Comparison of ENCODE assay signal across 1 cellular context in the genomic region with DNA sequence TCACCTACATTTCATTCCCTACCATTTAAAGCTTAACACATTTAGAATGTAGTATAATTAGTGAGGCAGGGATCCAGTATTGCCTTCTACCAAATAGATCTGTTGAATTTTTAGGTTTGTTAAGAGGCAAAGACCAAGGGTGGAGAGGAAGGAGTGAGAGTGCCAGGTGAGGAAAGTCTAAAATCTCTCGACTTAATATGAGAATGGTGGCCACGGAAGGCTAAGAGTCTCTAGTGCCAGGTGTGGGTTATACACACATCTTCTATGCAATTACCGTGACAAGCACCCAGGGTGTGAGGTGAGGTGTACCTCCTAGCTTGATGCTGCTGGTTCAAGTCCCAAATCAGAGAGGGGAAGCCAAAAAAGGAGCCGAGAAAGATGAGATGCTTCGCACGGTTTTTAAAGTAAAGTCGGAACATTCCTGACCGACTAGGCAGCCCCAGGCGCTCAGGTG.
TF ChIP-seq lines count a peak whose summit lies in the region.

No MANE protein-coding gene starts in this region.

TF ChIP-seq in GM23338, 12 proteins besides CTCF, POLR2A, EP300 and RAD21 (continued from another document):
- TF ChIP-seq, protein P1, sequence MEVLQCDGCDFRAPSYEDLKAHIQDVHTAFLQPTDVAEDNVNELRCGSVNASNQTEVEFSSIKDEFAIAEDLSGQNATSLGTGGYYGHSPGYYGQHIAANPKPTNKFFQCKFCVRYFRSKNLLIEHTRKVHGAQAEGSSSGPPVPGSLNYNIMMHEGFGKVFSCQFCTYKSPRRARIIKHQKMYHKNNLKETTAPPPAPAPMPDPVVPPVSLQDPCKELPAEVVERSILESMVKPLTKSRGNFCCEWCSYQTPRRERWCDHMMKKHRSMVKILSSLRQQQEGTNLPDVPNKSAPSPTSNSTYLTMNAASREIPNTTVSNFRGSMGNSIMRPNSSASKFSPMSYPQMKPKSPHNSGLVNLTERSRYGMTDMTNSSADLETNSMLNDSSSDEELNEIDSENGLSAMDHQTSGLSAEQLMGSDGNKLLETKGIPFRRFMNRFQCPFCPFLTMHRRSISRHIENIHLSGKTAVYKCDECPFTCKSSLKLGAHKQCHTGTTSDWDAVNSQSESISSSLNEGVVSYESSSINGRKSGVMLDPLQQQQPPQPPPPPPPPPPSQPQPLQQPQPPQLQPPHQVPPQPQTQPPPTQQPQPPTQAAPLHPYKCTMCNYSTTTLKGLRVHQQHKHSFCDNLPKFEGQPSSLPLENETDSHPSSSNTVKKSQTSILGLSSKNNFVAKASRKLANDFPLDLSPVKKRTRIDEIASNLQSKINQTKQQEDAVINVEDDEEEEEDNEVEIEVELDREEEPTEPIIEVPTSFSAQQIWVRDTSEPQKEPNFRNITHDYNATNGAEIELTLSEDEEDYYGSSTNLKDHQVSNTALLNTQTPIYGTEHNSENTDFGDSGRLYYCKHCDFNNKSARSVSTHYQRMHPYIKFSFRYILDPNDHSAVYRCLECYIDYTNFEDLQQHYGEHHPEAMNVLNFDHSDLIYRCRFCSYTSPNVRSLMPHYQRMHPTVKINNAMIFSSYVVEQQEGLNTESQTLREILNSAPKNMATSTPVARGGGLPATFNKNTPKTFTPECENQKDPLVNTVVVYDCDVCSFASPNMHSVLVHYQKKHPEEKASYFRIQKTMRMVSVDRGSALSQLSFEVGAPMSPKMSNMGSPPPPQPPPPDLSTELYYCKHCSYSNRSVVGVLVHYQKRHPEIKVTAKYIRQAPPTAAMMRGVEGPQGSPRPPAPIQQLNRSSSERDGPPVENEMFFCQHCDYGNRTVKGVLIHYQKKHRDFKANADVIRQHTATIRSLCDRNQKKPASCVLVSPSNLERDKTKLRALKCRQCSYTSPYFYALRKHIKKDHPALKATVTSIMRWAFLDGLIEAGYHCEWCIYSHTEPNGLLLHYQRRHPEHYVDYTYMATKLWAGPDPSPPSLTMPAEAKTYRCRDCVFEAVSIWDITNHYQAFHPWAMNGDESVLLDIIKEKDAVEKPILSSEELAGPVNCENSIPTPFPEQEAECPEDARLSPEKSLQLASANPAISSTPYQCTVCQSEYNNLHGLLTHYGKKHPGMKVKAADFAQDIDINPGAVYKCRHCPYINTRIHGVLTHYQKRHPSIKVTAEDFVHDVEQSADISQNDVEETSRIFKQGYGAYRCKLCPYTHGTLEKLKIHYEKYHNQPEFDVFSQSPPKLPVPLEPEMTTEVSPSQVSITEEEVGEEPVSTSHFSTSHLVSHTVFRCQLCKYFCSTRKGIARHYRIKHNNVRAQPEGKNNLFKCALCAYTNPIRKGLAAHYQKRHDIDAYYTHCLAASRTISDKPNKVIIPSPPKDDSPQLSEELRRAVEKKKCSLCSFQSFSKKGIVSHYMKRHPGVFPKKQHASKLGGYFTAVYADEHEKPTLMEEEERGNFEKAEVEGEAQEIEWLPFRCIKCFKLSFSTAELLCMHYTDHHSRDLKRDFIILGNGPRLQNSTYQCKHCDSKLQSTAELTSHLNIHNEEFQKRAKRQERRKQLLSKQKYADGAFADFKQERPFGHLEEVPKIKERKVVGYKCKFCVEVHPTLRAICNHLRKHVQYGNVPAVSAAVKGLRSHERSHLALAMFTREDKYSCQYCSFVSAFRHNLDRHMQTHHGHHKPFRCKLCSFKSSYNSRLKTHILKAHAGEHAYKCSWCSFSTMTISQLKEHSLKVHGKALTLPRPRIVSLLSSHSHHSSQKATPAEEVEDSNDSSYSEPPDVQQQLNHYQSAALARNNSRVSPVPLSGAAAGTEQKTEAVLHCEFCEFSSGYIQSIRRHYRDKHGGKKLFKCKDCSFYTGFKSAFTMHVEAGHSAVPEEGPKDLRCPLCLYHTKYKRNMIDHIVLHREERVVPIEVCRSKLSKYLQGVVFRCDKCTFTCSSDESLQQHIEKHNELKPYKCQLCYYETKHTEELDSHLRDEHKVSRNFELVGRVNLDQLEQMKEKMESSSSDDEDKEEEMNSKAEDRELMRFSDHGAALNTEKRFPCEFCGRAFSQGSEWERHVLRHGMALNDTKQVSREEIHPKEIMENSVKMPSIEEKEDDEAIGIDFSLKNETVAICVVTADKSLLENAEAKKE (CRISPR knock-in tag; IDR thresholded peaks at IDR 0.05) = no peak
- no peak for TF ChIP-seq EZH2 (IDR thresholded peaks at IDR 0.05; ENCODE audit: low read depth, unreplicated experiment)
- no peak for TF ChIP-seq ZNF114 (CRISPR knock-in tag; IDR thresholded peaks at IDR 0.05)
- TF ChIP-seq POLR2AphosphoS5 (IDR thresholded peaks at IDR 0.05; ENCODE audit: low read depth) = no peak
- TF ChIP-seq ZNF331 (CRISPR knock-in tag; IDR thresholded peaks at IDR 0.05; ENCODE audit: low read depth) = no peak
- TF ChIP-seq, protein P2, sequence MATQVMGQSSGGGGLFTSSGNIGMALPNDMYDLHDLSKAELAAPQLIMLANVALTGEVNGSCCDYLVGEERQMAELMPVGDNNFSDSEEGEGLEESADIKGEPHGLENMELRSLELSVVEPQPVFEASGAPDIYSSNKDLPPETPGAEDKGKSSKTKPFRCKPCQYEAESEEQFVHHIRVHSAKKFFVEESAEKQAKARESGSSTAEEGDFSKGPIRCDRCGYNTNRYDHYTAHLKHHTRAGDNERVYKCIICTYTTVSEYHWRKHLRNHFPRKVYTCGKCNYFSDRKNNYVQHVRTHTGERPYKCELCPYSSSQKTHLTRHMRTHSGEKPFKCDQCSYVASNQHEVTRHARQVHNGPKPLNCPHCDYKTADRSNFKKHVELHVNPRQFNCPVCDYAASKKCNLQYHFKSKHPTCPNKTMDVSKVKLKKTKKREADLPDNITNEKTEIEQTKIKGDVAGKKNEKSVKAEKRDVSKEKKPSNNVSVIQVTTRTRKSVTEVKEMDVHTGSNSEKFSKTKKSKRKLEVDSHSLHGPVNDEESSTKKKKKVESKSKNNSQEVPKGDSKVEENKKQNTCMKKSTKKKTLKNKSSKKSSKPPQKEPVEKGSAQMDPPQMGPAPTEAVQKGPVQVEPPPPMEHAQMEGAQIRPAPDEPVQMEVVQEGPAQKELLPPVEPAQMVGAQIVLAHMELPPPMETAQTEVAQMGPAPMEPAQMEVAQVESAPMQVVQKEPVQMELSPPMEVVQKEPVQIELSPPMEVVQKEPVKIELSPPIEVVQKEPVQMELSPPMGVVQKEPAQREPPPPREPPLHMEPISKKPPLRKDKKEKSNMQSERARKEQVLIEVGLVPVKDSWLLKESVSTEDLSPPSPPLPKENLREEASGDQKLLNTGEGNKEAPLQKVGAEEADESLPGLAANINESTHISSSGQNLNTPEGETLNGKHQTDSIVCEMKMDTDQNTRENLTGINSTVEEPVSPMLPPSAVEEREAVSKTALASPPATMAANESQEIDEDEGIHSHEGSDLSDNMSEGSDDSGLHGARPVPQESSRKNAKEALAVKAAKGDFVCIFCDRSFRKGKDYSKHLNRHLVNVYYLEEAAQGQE (IDR thresholded peaks at IDR 0.05; ENCODE audit: unreplicated experiment) = no peak
- TF ChIP-seq, protein P3, sequence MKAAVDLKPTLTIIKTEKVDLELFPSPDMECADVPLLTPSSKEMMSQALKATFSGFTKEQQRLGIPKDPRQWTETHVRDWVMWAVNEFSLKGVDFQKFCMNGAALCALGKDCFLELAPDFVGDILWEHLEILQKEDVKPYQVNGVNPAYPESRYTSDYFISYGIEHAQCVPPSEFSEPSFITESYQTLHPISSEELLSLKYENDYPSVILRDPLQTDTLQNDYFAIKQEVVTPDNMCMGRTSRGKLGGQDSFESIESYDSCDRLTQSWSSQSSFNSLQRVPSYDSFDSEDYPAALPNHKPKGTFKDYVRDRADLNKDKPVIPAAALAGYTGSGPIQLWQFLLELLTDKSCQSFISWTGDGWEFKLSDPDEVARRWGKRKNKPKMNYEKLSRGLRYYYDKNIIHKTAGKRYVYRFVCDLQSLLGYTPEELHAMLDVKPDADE (IDR thresholded peaks at IDR 0.05) = no peak
- no peak for TF ChIP-seq STAT1 (IDR thresholded peaks at IDR 0.05; ENCODE audit: unreplicated experiment)
TF ChIP-seq in GM23338: peak in this region for 0.
